In genomic region chr20:58702161-58702510, GRCh38 we compare ENCODE assay signal across 21 cellular contexts.
"Had no signal": no experiment of that assay in that cellular context is flagged by ENCODE, and none has a peak within 500 bp of the region (broad histone marks: within the 10 kb centered on the region; RNA-seq: fewer than 3 reads in every experiment).

No MANE protein-coding gene starts in this region.

- H3K27ac ChIP-seq: adrenal gland, ascending aorta, brain microvascular endothelial cell, colonic mucosa, dorsolateral prefrontal cortex, esophagus muscularis mucosa, thoracic aorta, upper lobe of right lung, WERI-Rb-1 had no signal

- H3K9me3 Mint-ChIP-seq: activated naive CD4-positive, alpha-beta T cell treated with anti-CD3 and anti-CD28 coated beads, Interleukin-2, amount 50 U/mL, for 24 hours; T-helper 2 cell treated with Interferon-gamma antibody and Interleukin-4, amounts not matched to agents 5 μg/mL and 100 μg/mL, for 36 hours had no signal

- DNase-seq: activated effector memory CD4-positive, alpha-beta T cell treated with anti-CD3 and anti-CD28 coated beads, Interleukin-2, amount 50 U/mL, for 16 hours; brain microvascular endothelial cell; central memory CD4-positive, alpha-beta T cell; colonic mucosa; glutamatergic neuron; hippocampal formation; mesenchymal stem cell; stimulated activated CD4-positive, alpha-beta T cell treated with anti-CD3 and anti-CD28 coated beads, Interleukin-4, amount 100 ng/mL, for 1 hour; stimulated activated naive CD4-positive, alpha-beta T cell; WERI-Rb-1 had no signal

- H3K4me1 ChIP-seq: adrenal gland, ascending aorta, colonic mucosa, upper lobe of right lung had no signal

- H3K4me3 Mint-ChIP-seq: activated naive CD4-positive, alpha-beta T cell treated with anti-CD3 and anti-CD28 coated beads, Interleukin-2, amount 50 U/mL, for 24 hours; nephron; T-helper 2 cell treated with Interferon-gamma antibody and Interleukin-4, amounts not matched to agents 5 μg/mL and 100 μg/mL, for 36 hours had no signal

- H3K27me3 ChIP-seq: adrenal gland, ascending aorta, brain microvascular endothelial cell, colonic mucosa, dorsolateral prefrontal cortex, esophagus muscularis mucosa, upper lobe of right lung had no signal

- ATAC-seq: SK-N-SH treated with all-trans-retinoic acid at 6 μM for 48 hours, upper lobe of right lung had no signal

- H3K27ac Mint-ChIP-seq: activated naive CD4-positive, alpha-beta T cell treated with anti-CD3 and anti-CD28 coated beads, Interleukin-2, amount 50 U/mL, for 24 hours; nephron; T-helper 2 cell treated with Interferon-gamma antibody and Interleukin-4, amounts not matched to agents 5 μg/mL and 100 μg/mL, for 36 hours had no signal

- H3K36me3 ChIP-seq: colonic mucosa had no signal

- FAIRE-seq: frontal cortex had no signal

- H3K4me1 Mint-ChIP-seq: activated naive CD4-positive, alpha-beta T cell treated with anti-CD3 and anti-CD28 coated beads, Interleukin-2, amount 50 U/mL, for 24 hours had no signal

- H3K4me3 ChIP-seq: adrenal gland, ascending aorta, colonic mucosa, dorsolateral prefrontal cortex, esophagus muscularis mucosa, thoracic aorta, upper lobe of right lung had no signal

- H3K27me3 Mint-ChIP-seq: activated naive CD4-positive, alpha-beta T cell treated with anti-CD3 and anti-CD28 coated beads, Interleukin-2, amount 50 U/mL, for 24 hours had no signal

- H3K9me3 ChIP-seq: adrenal gland, ascending aorta, colonic mucosa, esophagus muscularis mucosa, thoracic aorta, upper lobe of right lung had no signal
